ENCODE assay signal across 8 cellular contexts in the genomic region with DNA sequence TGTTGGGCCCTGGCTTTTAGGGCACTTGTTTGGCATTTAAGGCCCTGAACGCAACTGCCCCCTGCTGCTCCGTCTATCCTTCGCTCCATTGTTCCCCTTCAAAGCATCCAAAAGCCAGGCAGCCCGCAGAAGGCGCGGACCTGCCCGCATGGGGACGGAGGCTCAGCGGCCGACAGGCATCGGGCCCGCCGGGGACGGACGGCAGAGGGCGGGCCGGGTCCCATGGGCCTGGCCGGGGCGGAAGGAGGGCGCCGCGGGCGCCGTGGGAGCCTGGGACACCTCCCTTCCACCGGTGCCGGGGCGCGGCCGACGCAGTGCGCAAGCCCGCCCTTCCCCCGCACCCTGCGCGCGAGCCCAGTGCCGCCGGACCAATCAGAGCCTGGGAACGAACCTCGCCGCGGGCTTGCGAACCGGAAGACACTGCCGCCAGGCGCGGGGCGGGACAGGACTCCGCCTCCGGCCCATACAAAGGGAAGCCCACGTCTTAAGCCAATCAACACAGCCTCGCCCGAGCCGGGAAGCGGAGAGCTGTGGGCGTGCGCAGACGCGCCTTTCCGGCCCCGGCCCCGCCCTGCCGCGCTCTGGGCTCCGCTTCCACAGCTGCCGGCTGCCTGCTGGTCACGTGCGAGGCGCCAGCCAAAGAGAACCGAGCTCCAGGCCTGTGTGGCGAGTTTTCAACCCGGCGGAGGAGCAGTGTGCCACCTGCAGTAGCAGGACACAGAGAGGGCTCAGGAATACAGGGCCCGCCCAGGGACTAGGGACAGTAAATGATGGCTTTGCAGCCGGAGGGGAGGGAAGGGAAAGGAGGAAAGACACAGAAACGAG. TPM values are rescaled to one million over a fixed set of nuclear protein-coding genes. Genes with fewer than 3 reads are reported as not detected.
A peak's percentile ranks its signal among the peaks of the same experiment; 100 is the strongest.
DNase-seq lines count a peak whose midpoint lies in the region; TF ChIP-seq lines count a peak whose summit lies in the region.

No MANE protein-coding gene starts in this region.

- no peak for TF ChIP-seq CTCF in GM20000 (IDR thresholded peaks at IDR 0.05; ENCODE audit: extremely low read depth, missing control alignments)

- DNase-seq in COLO829 (ENCODE audit: low spot score) (peak; percentile 97), GM20000 (ENCODE audit: low spot score) (peak; percentile 95), HS-5 (ENCODE audit: low read depth) (peak; percentile 80), NK-92 (lab: John Stamatoyannopoulos, UW; ENCODE audit: unreplicated experiment) (peak; percentile 38), lung microvascular endothelial cell (ENCODE audit: low read depth in 2 of 2) (peak; percentile 99)
- peak; percentile 95 for DNase-seq in activated CD8-positive, alpha-beta memory T cell treated with anti-CD3 and anti-CD28 coated beads for 24 hours
- DNase-seq in effector CD8-positive, alpha-beta T cell (lab: John Stamatoyannopoulos, UW), result peak; percentile 85
- peak; percentile 71 to 86 (median 83) for DNase-seq in stimulated activated CD4-positive, alpha-beta T cell treated with anti-CD3 and anti-CD28 coated beads, TNF-alpha, amount 100 ng/mL, for 4 hours (ENCODE audit: low read depth in 3 of 3)

RNA-seq across cellular contexts. Expression of a gene that starts 2.1 kb away (rescaled TPM):
- total RNA-seq in lung microvascular endothelial cell, result 2.8 and 5.2 TPM in 2 replicates

RNA-seq across cellular contexts. Expression of a gene that starts 6.7 kb away (rescaled TPM):
- total RNA-seq in lung microvascular endothelial cell, result 41.3 and 43.2 TPM in 2 replicates

RNA-seq across cellular contexts. Expression of a gene that starts 16.3 kb away (rescaled TPM):
- 13.9 and 35.9 TPM in 2 replicates for total RNA-seq in lung microvascular endothelial cell

RNA-seq across cellular contexts. Expression of a gene that starts 23.7 kb away (rescaled TPM):
- 0.22 and 0.99 TPM in 2 replicates for total RNA-seq in lung microvascular endothelial cell

RNA-seq across cellular contexts. Expression of a gene that starts 42.2 kb away (rescaled TPM):
- total RNA-seq in lung microvascular endothelial cell, result under 0.01 TPM in 2 replicates

Comparison
In these comparisons a context has a peak if more than half of its experiments do, and no peak if none do; other contexts are left out.
1. Peak in every context shown above with its lines: DNase-seq.
2. DNase-seq: peak in every context shown above with its lines; median percentile 99 in lung microvascular endothelial cell; 97 in COLO829; 95 in GM20000; 95 in activated CD8-positive, alpha-beta memory T cell treated with anti-CD3 and anti-CD28 coated beads for 24 hours; 85 in effector CD8-positive, alpha-beta T cell; 83 in stimulated activated CD4-positive, alpha-beta T cell treated with anti-CD3 and anti-CD28 coated beads, TNF-alpha, amount 100 ng/mL, for 4 hours; 80 in HS-5; 38 in NK-92.